Comparison of ENCODE assay signal across 21 cellular contexts in genomic region chr3:123930426-123930825, GRCh38. TPM values are rescaled to one million over a fixed set of nuclear protein-coding genes. Genes with fewer than 3 reads are reported as not detected.
"Had no signal": no experiment of that assay in that cellular context is flagged by ENCODE, and none has a peak within 500 bp of the region (broad histone marks: within the 10 kb centered on the region; RNA-seq: fewer than 3 reads in every experiment).

No MANE protein-coding gene starts in this region.

- H3K9ac ChIP-seq: KMS-11 had no signal

- H3K9me3 ChIP-seq: Peyer's patch had no signal

- H3K27ac ChIP-seq: brain microvascular endothelial cell, cardiac muscle cell, KMS-11, Peyer's patch had no signal

- DNase-seq: activated CD4-positive, alpha-beta T cell treated with anti-CD3 and anti-CD28 coated beads for 4 hours; activated CD4-positive, alpha-beta T cell treated with anti-CD3 and anti-CD28 coated beads, Interleukin-2, amount 50 U/mL, for 48 hours; activated CD8-positive, alpha-beta memory T cell treated with anti-CD3 and anti-CD28 coated beads for 24 hours; activated effector memory CD4-positive, alpha-beta T cell treated with anti-CD3 and anti-CD28 coated beads, Interleukin-2, amount 50 U/mL, for 16 hours; activated naive CD4-positive, alpha-beta T cell treated with anti-CD3 and anti-CD28 coated beads for 36 hours; activated T-cell treated with anti-CD3 and anti-CD28 coated beads, Interleukin-2, amount 50 U/mL, for 4 hours; brain microvascular endothelial cell; cerebellar nuclear complex; NCI-H1092; NCI-H1417; NCI-H1694; NCI-H2029; NCI-H2107; NCI-H510A treated with DMSO at 0.1 percent for 48 hours; Peyer's patch; SHP77; T-helper 1 cell had no signal

- H3K4me3 Mint-ChIP-seq: activated naive CD4-positive, alpha-beta T cell treated with anti-CD3 and anti-CD28 coated beads for 36 hours; activated naive CD8-positive, alpha-beta T cell; activated T-cell treated with anti-CD3 and anti-CD28 coated beads, Interleukin-2, amount 50 U/mL, for 4 hours had no signal

- H3K4me3 ChIP-seq: cardiac muscle cell, Peyer's patch had no signal

- H3K27me3 Mint-ChIP-seq: activated naive CD8-positive, alpha-beta T cell had no signal

- H3K4me2 ChIP-seq: KMS-11 had no signal

- ATAC-seq: activated CD4-positive, CD25-positive, alpha-beta regulatory T cell treated with anti-CD3 and anti-CD28 coated beads, Interleukin-2, amount 50 U/mL, for 24 hours; activated T-cell treated with anti-CD3 and anti-CD28 coated beads, Interleukin-2, amount 50 U/mL, for 4 hours had no signal

- H3K4me1 ChIP-seq: Peyer's patch had no signal

- H3K27me3 ChIP-seq: brain microvascular endothelial cell, cardiac muscle cell, Peyer's patch had no signal

- H3K9me3 Mint-ChIP-seq: activated naive CD4-positive, alpha-beta T cell treated with anti-CD3 and anti-CD28 coated beads for 36 hours; activated T-cell treated with anti-CD3 and anti-CD28 coated beads, Interleukin-2, amount 50 U/mL, for 4 hours had no signal

- H3K27ac Mint-ChIP-seq: activated naive CD4-positive, alpha-beta T cell treated with anti-CD3 and anti-CD28 coated beads for 36 hours; activated naive CD8-positive, alpha-beta T cell had no signal

RNA-seq across cellular contexts. Expression of gene MYLK, which starts 46.3 kb away (rescaled TPM):
- total RNA-seq: activated naive CD4-positive, alpha-beta T cell treated with anti-CD3 and anti-CD28 coated beads for 36 hours had no signal
